Comparison of ENCODE assay signal across 14 cellular contexts in genomic region chr6:90167514-90168379, GRCh38.
"Had no signal": no experiment of that assay in that cellular context is flagged by ENCODE, and none has a peak within 500 bp of the region (broad histone marks: within the 10 kb centered on the region; RNA-seq: fewer than 3 reads in every experiment).

No MANE protein-coding gene starts in this region.

- H3K27ac ChIP-seq: coronary artery, ovary, stomach, testis, WERI-Rb-1 had no signal

- H3K4me1 ChIP-seq: body of pancreas, testis had no signal

- H3K27me3 Mint-ChIP-seq: T-helper 17 cell had no signal

- H3K9me3 ChIP-seq: body of pancreas, esophagus muscularis mucosa, heart left ventricle, ovary, stomach, testis had no signal

- ATAC-seq: sciatic nerve, T-helper 17 cell had no signal

- H3K27me3 ChIP-seq: body of pancreas, esophagus muscularis mucosa, heart left ventricle, ovary, stomach, testis had no signal

- H3K4me3 Mint-ChIP-seq: T-helper 17 cell had no signal

- DNase-seq: activated CD4-positive, alpha-beta T cell treated with anti-CD3 and anti-CD28 coated beads, Interleukin-2, amount 50 U/mL, for 48 hours; activated T-cell treated with anti-CD3 and anti-CD28 coated beads, Interleukin-2, amount 50 U/mL, for 48 hours; body of pancreas; central memory CD4-positive, alpha-beta T cell; heart left ventricle; left cardiac atrium; ovary; stomach; T-helper 17 cell; testis; WERI-Rb-1 had no signal

- H3K27ac Mint-ChIP-seq: T-helper 17 cell had no signal

- H3K36me3 ChIP-seq: esophagus muscularis mucosa, heart left ventricle, ovary, stomach, WERI-Rb-1 had no signal

- H3K4me3 ChIP-seq: body of pancreas, coronary artery, esophagus muscularis mucosa, heart left ventricle, ovary, stomach, testis had no signal
